1 cellular context compared by ENCODE assay signal in the genomic region with DNA sequence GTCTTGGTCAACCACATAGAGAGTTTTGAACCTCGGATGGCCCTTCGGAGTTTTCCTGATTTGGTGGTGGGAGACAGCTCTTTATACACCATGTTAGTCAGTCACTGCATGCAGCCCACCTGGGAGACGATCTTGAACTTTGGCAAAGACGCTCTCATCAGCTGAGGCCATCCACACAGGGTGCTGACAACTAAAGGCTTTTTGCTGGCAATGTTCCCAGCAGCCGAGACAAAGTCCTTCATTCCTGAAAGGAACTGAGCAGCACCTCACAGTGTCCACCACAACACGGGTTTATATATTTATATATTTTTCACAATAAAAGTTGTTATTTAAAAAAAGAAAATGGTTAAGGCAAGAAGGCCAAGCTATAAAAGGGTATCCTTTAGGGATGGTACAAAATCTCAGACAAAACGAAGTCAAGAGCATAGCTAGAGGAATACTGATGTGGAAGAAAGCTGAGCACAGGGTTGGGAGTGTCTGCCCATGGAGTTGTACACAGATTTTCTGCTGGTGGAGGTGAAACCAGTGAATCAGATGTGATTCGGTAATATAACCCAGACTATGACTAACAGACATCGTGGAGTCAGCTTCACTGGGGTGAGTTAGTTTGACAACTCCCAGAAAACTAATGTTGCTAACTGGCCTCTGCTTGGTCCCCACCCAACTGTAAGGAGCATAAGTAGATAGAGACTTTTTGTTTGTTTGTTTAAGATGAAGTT.
TF ChIP-seq lines count a peak whose summit lies in the region.

No MANE protein-coding gene starts in this region.

TF ChIP-seq in HCT116, 20 proteins besides CTCF, POLR2A, EP300 and RAD21 (continued from another document):
- TF ChIP-seq, protein P1, sequence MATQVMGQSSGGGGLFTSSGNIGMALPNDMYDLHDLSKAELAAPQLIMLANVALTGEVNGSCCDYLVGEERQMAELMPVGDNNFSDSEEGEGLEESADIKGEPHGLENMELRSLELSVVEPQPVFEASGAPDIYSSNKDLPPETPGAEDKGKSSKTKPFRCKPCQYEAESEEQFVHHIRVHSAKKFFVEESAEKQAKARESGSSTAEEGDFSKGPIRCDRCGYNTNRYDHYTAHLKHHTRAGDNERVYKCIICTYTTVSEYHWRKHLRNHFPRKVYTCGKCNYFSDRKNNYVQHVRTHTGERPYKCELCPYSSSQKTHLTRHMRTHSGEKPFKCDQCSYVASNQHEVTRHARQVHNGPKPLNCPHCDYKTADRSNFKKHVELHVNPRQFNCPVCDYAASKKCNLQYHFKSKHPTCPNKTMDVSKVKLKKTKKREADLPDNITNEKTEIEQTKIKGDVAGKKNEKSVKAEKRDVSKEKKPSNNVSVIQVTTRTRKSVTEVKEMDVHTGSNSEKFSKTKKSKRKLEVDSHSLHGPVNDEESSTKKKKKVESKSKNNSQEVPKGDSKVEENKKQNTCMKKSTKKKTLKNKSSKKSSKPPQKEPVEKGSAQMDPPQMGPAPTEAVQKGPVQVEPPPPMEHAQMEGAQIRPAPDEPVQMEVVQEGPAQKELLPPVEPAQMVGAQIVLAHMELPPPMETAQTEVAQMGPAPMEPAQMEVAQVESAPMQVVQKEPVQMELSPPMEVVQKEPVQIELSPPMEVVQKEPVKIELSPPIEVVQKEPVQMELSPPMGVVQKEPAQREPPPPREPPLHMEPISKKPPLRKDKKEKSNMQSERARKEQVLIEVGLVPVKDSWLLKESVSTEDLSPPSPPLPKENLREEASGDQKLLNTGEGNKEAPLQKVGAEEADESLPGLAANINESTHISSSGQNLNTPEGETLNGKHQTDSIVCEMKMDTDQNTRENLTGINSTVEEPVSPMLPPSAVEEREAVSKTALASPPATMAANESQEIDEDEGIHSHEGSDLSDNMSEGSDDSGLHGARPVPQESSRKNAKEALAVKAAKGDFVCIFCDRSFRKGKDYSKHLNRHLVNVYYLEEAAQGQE (IDR thresholded peaks at IDR 0.05; ENCODE audit: low read depth): no peak
- TF ChIP-seq ZFX (IDR thresholded peaks at IDR 0.05) (no peak), FOSL1 (IDR thresholded peaks at IDR 0.05; ENCODE audit: low read depth) (no peak), TCF7L2 (IDR thresholded peaks at IDR 0.05; ENCODE audit: borderline replicate concordance, extremely low read depth, insufficient read depth, insufficient read length) (no peak), SP1 (IDR thresholded peaks at IDR 0.05; ENCODE audit: low read depth) (no peak), EZH2 (IDR thresholded peaks at IDR 0.05) (no peak), YY1 (IDR thresholded peaks at IDR 0.05; ENCODE audit: extremely low read depth, insufficient replicate concordance, low read depth, low read length) (no peak), POLR2AphosphoS5 (IDR thresholded peaks at IDR 0.05; ENCODE audit: low read depth, low read length) (no peak), ZNF274 (IDR thresholded peaks at IDR 0.05; ENCODE audit: low read depth, low read length) (no peak)
